8 cellular contexts compared by ENCODE assay signal in the genomic region with DNA sequence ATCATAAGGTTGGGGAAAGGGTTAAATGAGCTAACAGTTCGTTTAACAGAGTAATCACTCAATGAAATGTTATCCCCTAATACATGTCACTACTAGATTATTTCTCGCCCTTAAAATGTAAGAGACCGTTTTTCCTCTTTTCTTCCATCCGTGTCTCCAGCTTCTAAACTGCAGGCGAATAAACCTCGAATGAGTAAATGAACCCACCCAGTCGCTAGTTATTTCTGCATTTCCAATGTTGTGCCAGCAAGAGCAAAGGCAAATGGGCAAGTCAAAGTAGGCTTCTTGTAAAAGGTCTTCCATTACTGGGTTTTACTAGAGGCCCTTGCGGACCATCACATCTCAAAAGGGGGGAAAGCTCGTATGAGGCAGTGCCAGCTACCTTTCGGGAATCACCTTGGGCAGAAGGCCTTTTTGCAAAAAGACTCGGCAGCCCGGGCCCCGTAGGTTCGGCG. TPM values are rescaled to one million over a fixed set of nuclear protein-coding genes. Genes with fewer than 3 reads are reported as not detected.
DNase-seq lines count a peak whose midpoint lies in the region; ATAC-seq and TF ChIP-seq lines count a peak whose summit lies in the region.

No MANE protein-coding gene starts in this region.

- H3K4me1 ChIP-seq in RWPE2 (ENCODE audit: insufficient read depth, poor library complexity, severe bottlenecking), result peaks cover 10% of the 10 kb centered on the region
- H3K4me1 ChIP-seq in skeletal muscle satellite cell (ENCODE audit: control insufficient read depth, insufficient read depth, low read length), result peaks cover 11% of the 10 kb centered on the region

- H3K4me3 ChIP-seq in RWPE2 (ENCODE audit: severe bottlenecking), result peak overlapping the region; percentile 75
- H3K4me3 ChIP-seq in fibroblast of pulmonary artery (replicated peaks; ENCODE audit: low read depth, low read length), result peak overlapping the region; percentile 86
- peak overlapping the region; percentile 100 for H3K4me3 ChIP-seq in skeletal muscle satellite cell (ENCODE audit: low read length)

- DNase-seq in NCI-H2029 treated with DMSO at 0.1 percent for 48 hours (lab: John Stamatoyannopoulos, UW) (peak; percentile 63), NCI-H2029 (lab: John Stamatoyannopoulos, UW) (no peak), RWPE2 (ENCODE audit: low spot score) (no peak), fibroblast of pulmonary artery (ENCODE audit: low read depth) (no peak), ureter (ENCODE audit: low spot score) (no peak), RPMI8226 (no peak)

- H3K36me3 ChIP-seq in RWPE2 (ENCODE audit: low read depth) (no peaks in the 10 kb centered on the region), skeletal muscle satellite cell (ENCODE audit: insufficient read depth, low read length) (no peaks in the 10 kb centered on the region)

- no peaks in the 10 kb centered on the region for H3K9me3 ChIP-seq in RWPE2 (ENCODE audit: severe bottlenecking)
- H3K9me3 ChIP-seq in skeletal muscle satellite cell (replicated peaks; ENCODE audit: low read length), result no peaks in the 10 kb centered on the region

- H3K9ac ChIP-seq in skeletal muscle satellite cell (ENCODE audit: low read depth, low read length), result peak overlapping the region; percentile 95

- TF ChIP-seq CTCF in RWPE2 (IDR thresholded peaks at IDR 0.05; ENCODE audit: poor library complexity, severe bottlenecking) (no peak), fibroblast of pulmonary artery (IDR thresholded peaks at IDR 0.05; ENCODE audit: low read length, missing control alignments) (no peak)

- H3K27me3 ChIP-seq in RWPE2 (ENCODE audit: insufficient read depth, poor library complexity, severe bottlenecking) (no peaks in the 10 kb centered on the region), skeletal muscle satellite cell (ENCODE audit: control insufficient read depth, insufficient read depth, low read length) (no peaks in the 10 kb centered on the region)

- ATAC-seq in RWPE2 (ENCODE audit: low read depth) (no peak), GM21723 (IDR thresholded peaks at IDR 0.05; ENCODE audit: unreplicated experiment) (no peak)

- H3K27ac ChIP-seq in RWPE2 (ENCODE audit: poor library complexity, severe bottlenecking), result peak overlapping the region; percentile 65

- H3K4me2 ChIP-seq in skeletal muscle satellite cell (ENCODE audit: low read length), result peak overlapping the region; percentile 98

RNA-seq across cellular contexts. Expression of gene SMAP1, which starts 0.4 kb away (rescaled TPM):
- 18.5 and 21.6 TPM in 2 replicates for total RNA-seq in skeletal muscle satellite cell (2012; rRNA removed)
- 21.9 TPM for total RNA-seq in ureter
